In the genomic region with DNA sequence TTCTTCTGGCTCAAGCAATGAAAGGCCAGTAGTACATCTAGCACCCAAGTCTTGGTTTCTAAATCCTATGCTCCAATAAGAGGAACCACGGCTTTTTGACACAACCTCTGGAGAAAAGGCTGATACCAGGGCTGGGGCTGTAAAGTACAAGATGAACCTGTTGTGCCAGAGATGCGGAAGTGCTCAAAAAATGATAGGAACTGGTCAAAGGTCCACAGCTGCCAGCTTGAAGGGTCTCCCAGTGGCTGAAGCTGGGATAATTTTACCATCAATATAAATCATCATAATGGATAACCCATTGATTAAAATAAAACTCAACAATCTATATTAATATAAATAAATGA, we compare ENCODE assay signal across 8 cellular contexts. TPM values are rescaled to one million over a fixed set of nuclear protein-coding genes. Genes with fewer than 3 reads are reported as not detected.
DNase-seq lines count a peak whose midpoint lies in the region; ATAC-seq and TF ChIP-seq lines count a peak whose summit lies in the region.

No MANE protein-coding gene starts in this region.

- no peaks in the 10 kb centered on the region for H3K27me3 ChIP-seq in kidney epithelial cell (ENCODE audit: control insufficient read depth, insufficient read depth, low read length)
- H3K27me3 ChIP-seq in thyroid gland = no peaks in the 10 kb centered on the region

- TF ChIP-seq POLR2A in thyroid gland (IDR thresholded peaks at IDR 0.05) (no peak), GM18505 (IDR thresholded peaks at IDR 0.05; ENCODE audit: borderline replicate concordance, extremely low read depth, insufficient read depth, insufficient read length) (no peak)

- TF ChIP-seq CTCF in kidney epithelial cell (IDR thresholded peaks at IDR 0.05; ENCODE audit: insufficient read depth, low read length, poor library complexity, severe bottlenecking) (no peak), thyroid gland (IDR thresholded peaks at IDR 0.05) (no peak)

- peaks cover 22% of the 10 kb centered on the region for H3K4me1 Mint-ChIP-seq in activated naive CD8-positive, alpha-beta T cell treated with anti-CD3 and anti-CD28 coated beads for 36 hours

- peak overlapping the region; percentile 79 to 86 (median 85) for H3K27ac ChIP-seq in thyroid gland

- no peak for ATAC-seq in GM18505 (IDR thresholded peaks at IDR 0.05; ENCODE audit: unreplicated experiment)

- H3K9me3 ChIP-seq in thyroid gland = no peaks in the 10 kb centered on the region

- DNase-seq in DMS 273 (lab: John Stamatoyannopoulos, UW; ENCODE audit: unreplicated experiment) (peak; percentile 59), DMS 273 treated with DMSO at 0.1 percent for 48 hours (lab: John Stamatoyannopoulos, UW) (no peak), kidney epithelial cell (ENCODE audit: low read depth) (no peak), thyroid gland (no peak), NCI-H2081 (lab: John Stamatoyannopoulos, UW) (no peak)
- DNase-seq in Jurkat, Clone E6-1 (ENCODE audit: low read depth, low spot score) = no peak
- no peak for DNase-seq in activated naive CD8-positive, alpha-beta T cell treated with anti-CD3 and anti-CD28 coated beads for 36 hours

- no peaks in the 10 kb centered on the region for H3K36me3 ChIP-seq in kidney epithelial cell (ENCODE audit: control insufficient read depth, insufficient read depth, low read length)
- no peaks in the 10 kb centered on the region for H3K36me3 ChIP-seq in thyroid gland

- peaks cover 7 to 10% of the 10 kb centered on the region in 2 donors for H3K4me1 ChIP-seq in thyroid gland

- no peaks in the 10 kb centered on the region for H3K36me3 Mint-ChIP-seq in activated naive CD8-positive, alpha-beta T cell treated with anti-CD3 and anti-CD28 coated beads for 36 hours

- H3K4me3 ChIP-seq in Jurkat, Clone E6-1 (ENCODE audit: low read length) = peak overlapping the region; percentile 92
- H3K4me3 ChIP-seq in kidney epithelial cell (ENCODE audit: low read depth, low read length) = peak overlapping the region; percentile 95
- H3K4me3 ChIP-seq in thyroid gland (replicated peaks in 1 of 3) = peak overlapping the region in 2 of 3 donors; percentile 17 to 59

- no peaks in the 10 kb centered on the region for H3K9me3 Mint-ChIP-seq in activated naive CD8-positive, alpha-beta T cell treated with anti-CD3 and anti-CD28 coated beads for 36 hours

- no peaks in the 10 kb centered on the region for H3K27me3 Mint-ChIP-seq in activated naive CD8-positive, alpha-beta T cell treated with anti-CD3 and anti-CD28 coated beads for 36 hours

- H3K27ac Mint-ChIP-seq in activated naive CD8-positive, alpha-beta T cell treated with anti-CD3 and anti-CD28 coated beads for 36 hours = peak overlapping the region; percentile 80

- intact Hi-C loops in thyroid gland (cut with DNase I) = no loop called here

- H3K4me3 Mint-ChIP-seq in activated naive CD8-positive, alpha-beta T cell treated with anti-CD3 and anti-CD28 coated beads for 36 hours = peak overlapping the region; percentile 91

- WGBS in thyroid gland, 2 donors = 27 to 37% methylated on average over 2 of the region's 2 CpGs

RNA-seq across cellular contexts. Expression of gene NCEH1, which starts 0.6 kb away (rescaled TPM):
- 3.1 TPM for polyA plus RNA-seq in Jurkat, Clone E6-1 (2012; ENCODE audit: insufficient read depth, insufficient read length)
- total RNA-seq in activated naive CD8-positive, alpha-beta T cell treated with anti-CD3 and anti-CD28 coated beads for 36 hours = 1 to 10 TPM; 6.4 to 6.7 TPM
- total RNA-seq in kidney epithelial cell = 14.9 and 22.4 TPM in 2 replicates
- total RNA-seq in thyroid gland = 10 to 100 TPM in 3 of 4 donors, 1 to 10 TPM in 1; 8.3 to 12.4 (median 11.0) TPM

RNA-seq across cellular contexts. Expression of gene ECT2, which starts 39.1 kb away (rescaled TPM):
- polyA plus RNA-seq in Jurkat, Clone E6-1 (2012; ENCODE audit: insufficient read depth, insufficient read length) = 96.7 TPM
- total RNA-seq in activated naive CD8-positive, alpha-beta T cell treated with anti-CD3 and anti-CD28 coated beads for 36 hours = 10 to 100 TPM; 34.2 to 38.4 TPM
- total RNA-seq in kidney epithelial cell (20.5 and 26.3 TPM in 2 replicates), thyroid gland (10 to 100 TPM in 1 of 4 donors, 1 to 10 TPM in 3; 6.8 to 10.7 (median 7.2) TPM)

Comparison
In these comparisons a context has a peak if more than half of its experiments do, and no peak if none do; other contexts are left out.
1. H3K4me3 ChIP-seq: peak in every context shown above with its lines; median percentile 95 in kidney epithelial cell; 92 in Jurkat, Clone E6-1; 38 in thyroid gland.